In the genomic region with DNA sequence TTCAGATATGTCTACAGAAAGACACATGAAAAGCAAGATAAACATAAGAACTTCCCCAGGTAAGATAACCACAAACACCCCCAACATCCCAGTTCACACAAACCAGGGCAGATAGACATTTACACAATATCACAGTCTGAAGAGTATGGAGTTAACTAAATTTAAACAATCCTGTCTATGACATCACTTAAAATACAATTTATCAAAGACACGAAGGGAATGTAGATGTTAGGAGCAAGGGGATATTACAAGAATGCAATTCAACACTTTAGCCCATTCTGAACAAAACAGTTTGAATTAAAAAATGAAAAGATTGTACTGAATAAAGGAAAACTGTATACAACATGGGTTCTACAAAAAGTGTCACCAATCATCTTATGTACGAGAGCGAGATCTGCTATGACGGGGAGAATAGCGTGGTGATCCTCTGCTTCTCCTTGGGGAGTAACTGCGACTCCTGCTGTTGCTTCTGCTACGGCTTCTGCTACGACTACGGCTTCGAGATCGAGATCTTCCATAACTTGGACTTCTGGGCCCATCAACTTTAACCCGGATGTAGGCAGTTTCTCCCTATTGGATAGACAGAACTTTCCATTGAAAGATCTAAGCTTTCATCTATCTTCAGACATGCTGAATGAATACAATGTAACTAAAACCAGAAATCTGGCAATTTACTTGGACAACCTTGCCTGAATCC, we compare ENCODE assay signal across 8 cellular contexts. TPM values are rescaled to one million over a fixed set of nuclear protein-coding genes. Genes with fewer than 3 reads are reported as not detected.
A peak's percentile ranks its signal among the peaks of the same experiment; 100 is the strongest.
DNase-seq lines count a peak whose midpoint lies in the region; ATAC-seq, FAIRE-seq and TF ChIP-seq lines count a peak whose summit lies in the region.

No MANE protein-coding gene starts in this region.

- no peak for DNase-seq in DND-41
- DNase-seq in MV-4-11 (lab: John Stamatoyannopoulos, UW) = peak; percentile 38
- DNase-seq in osteocyte (ENCODE audit: extremely low spot score, unreplicated experiment) = no peak
- DNase-seq in GM13977 (ENCODE audit: low spot score) = no peak
- DNase-seq in GM12892 (ENCODE audit: insufficient read length) = no peak
- no peak for DNase-seq in pons (ENCODE audit: low spot score)
- no peak for DNase-seq in foreskin keratinocyte

- peaks cover 51% of the 10 kb centered on the region for H3K4me1 Mint-ChIP-seq in osteocyte (ENCODE audit: unreplicated experiment)

- H3K27me3 Mint-ChIP-seq in osteocyte (ENCODE audit: unreplicated experiment) = no peaks in the 10 kb centered on the region

- ATAC-seq in DND-41 (ENCODE audit: insufficient read depth, low read depth) = no peak
- ATAC-seq in foreskin keratinocyte = no peak

- peak overlapping the region; percentile 97 for H3K9ac ChIP-seq in DND-41 (ENCODE audit: low read depth, low read length)

- TF ChIP-seq POLR2A in GM12892 (IDR thresholded peaks at IDR 0.05; ENCODE audit: low read depth, low read length) = no peak; the same call in 1 of the 2 replicates

- 49 to 62% methylated on average over 11 of the region's 12 CpGs for WGBS in ectodermal cell, 2 experiments

- TF ChIP-seq CTCF in DND-41 (IDR thresholded peaks at IDR 0.05; ENCODE audit: borderline replicate concordance, extremely low read depth, low read length, poor library complexity, severe bottlenecking) = no peak
- TF ChIP-seq CTCF in osteocyte (IDR thresholded peaks at IDR 0.05) = no peak
- no peak for TF ChIP-seq CTCF in GM13977 (IDR thresholded peaks at IDR 0.05; ENCODE audit: extremely low read depth, insufficient read depth, missing control alignments)
- no peak for TF ChIP-seq CTCF in foreskin keratinocyte (conservative IDR thresholded peaks at IDR 0.05)

- H3K4me3 Mint-ChIP-seq in osteocyte (ENCODE audit: unreplicated experiment) = peak overlapping the region; percentile 96

- peak overlapping the region; percentile 84 for H3K4me2 ChIP-seq in DND-41 (ENCODE audit: insufficient read depth, low read length)

- no peak for FAIRE-seq in GM12892 (lab: Jason Lieb, UNC)

- peaks cover 67% of the 10 kb centered on the region for H3K36me3 ChIP-seq in DND-41 (ENCODE audit: insufficient read depth, low read length)
- H3K36me3 ChIP-seq in ectodermal cell (ENCODE audit: control insufficient read depth, insufficient read depth, low read length) = peaks cover 28% of the 10 kb centered on the region

- no peaks in the 10 kb centered on the region for H3K9me3 ChIP-seq in DND-41 (ENCODE audit: insufficient read depth, low read length, severe bottlenecking)
- H3K9me3 ChIP-seq in ectodermal cell (ENCODE audit: control insufficient read depth, low read length) = no peaks in the 10 kb centered on the region

- peaks cover 31% of the 10 kb centered on the region for H3K36me3 Mint-ChIP-seq in osteocyte (ENCODE audit: unreplicated experiment)

- no peaks in the 10 kb centered on the region for H3K9me3 Mint-ChIP-seq in osteocyte (ENCODE audit: unreplicated experiment)

- H3K4me1 ChIP-seq in DND-41 (ENCODE audit: insufficient read depth, low read length) (peaks cover 51% of the 10 kb centered on the region), ectodermal cell (ENCODE audit: control insufficient read depth, insufficient read depth, low read length) (peaks cover 19% of the 10 kb centered on the region), foreskin keratinocyte (peaks cover 17% of the 10 kb centered on the region)

- no peak overlapping the region for H2AFZ ChIP-seq in DND-41 (ENCODE audit: low read depth, low read length)

- in situ Hi-C loops in GM13977 (cut with MboI; ENCODE audit: low pct_unique_long_range_greater_than_20kb, low sequenced_read_pairs, unreplicated experiment) = loop anchor here (10.0 kb wide), 1 partner anchor 150 kb away; the partner anchor contains the start of gene MRPS23

- peak overlapping the region; percentile 77; a peak in 3 of 4 replicates for H3K4me3 ChIP-seq in DND-41 (ENCODE audit: low read depth in 1 of 2, low read length in 2 of 2)
- peak overlapping the region; percentile 92 for H3K4me3 ChIP-seq in ectodermal cell (ENCODE audit: insufficient read depth, low read depth, low read length)

- H3K27me3 ChIP-seq in DND-41 (ENCODE audit: insufficient read depth, low read length, poor library complexity) (no peaks in the 10 kb centered on the region), ectodermal cell (ENCODE audit: control insufficient read depth, insufficient read depth, low read length, poor library complexity, severe bottlenecking) (no peaks in the 10 kb centered on the region), foreskin keratinocyte (no peaks in the 10 kb centered on the region)

- H4K20me1 ChIP-seq in DND-41 (ENCODE audit: insufficient read depth, low read length) = peaks cover 58% of the 10 kb centered on the region

- H3K27ac Mint-ChIP-seq in osteocyte (ENCODE audit: unreplicated experiment) = peak overlapping the region; percentile 99

- H3K27ac ChIP-seq in DND-41 (ENCODE audit: low read length) (peak overlapping the region; percentile 98), ectodermal cell (ENCODE audit: insufficient read depth, low read depth, low read length, poor library complexity, severe bottlenecking) (no peak overlapping the region), foreskin keratinocyte (no peak overlapping the region)

- peaks cover 61% of the 10 kb centered on the region for H3K79me2 ChIP-seq in DND-41 (ENCODE audit: insufficient read depth, low read length)

RNA-seq across cellular contexts. Expression of gene SRSF1, which starts 1.9 kb away (rescaled TPM):
- 445 TPM for polyA plus RNA-seq in ectodermal cell (2013, experiment 1 of 4)
- polyA plus RNA-seq in ectodermal cell (2013, experiment 2 of 4) = 423 TPM
- polyA plus RNA-seq in ectodermal cell (2013, experiment 3 of 4) = 235 TPM
- 254 TPM for polyA plus RNA-seq in ectodermal cell (2013, experiment 4 of 4)
- total RNA-seq in osteocyte (158 and 161 TPM in 2 replicates), foreskin keratinocyte (284 and 328 TPM in 2 replicates)
- polyA plus RNA-seq in GM12892 (2012; ENCODE audit: missing spikeins) = 199 TPM
- 98.9 and 134 TPM in 2 replicates for polyA plus RNA-seq in foreskin keratinocyte

RNA-seq across cellular contexts. Expression of gene VEZF1, which starts 17.1 kb away (rescaled TPM):
- 87.5 TPM for polyA plus RNA-seq in ectodermal cell (2013, experiment 1 of 4)
- polyA plus RNA-seq in ectodermal cell (2013, experiment 2 of 4) = 94.7 TPM
- polyA plus RNA-seq in ectodermal cell (2013, experiment 3 of 4) = 92.3 TPM
- 95.9 TPM for polyA plus RNA-seq in ectodermal cell (2013, experiment 4 of 4)
- total RNA-seq in osteocyte (50.6 and 50.8 TPM in 2 replicates), foreskin keratinocyte (40.2 and 42.4 TPM in 2 replicates)
- polyA plus RNA-seq in GM12892 (2012; ENCODE audit: missing spikeins) = 12.5 TPM
- polyA plus RNA-seq in foreskin keratinocyte = 9.6 and 12.2 TPM in 2 replicates

RNA-seq across cellular contexts. Expression of gene CUEDC1, which starts 50.0 kb away (rescaled TPM):
- 32.6 TPM for polyA plus RNA-seq in ectodermal cell (2013, experiment 1 of 4)
- 26.0 TPM for polyA plus RNA-seq in ectodermal cell (2013, experiment 2 of 4)
- polyA plus RNA-seq in ectodermal cell (2013, experiment 3 of 4) = 19.9 TPM
- polyA plus RNA-seq in ectodermal cell (2013, experiment 4 of 4) = 21.5 TPM
- total RNA-seq in osteocyte (34.7 and 38.4 TPM in 2 replicates), foreskin keratinocyte (11.6 and 13.1 TPM in 2 replicates)
- polyA plus RNA-seq in GM12892 (2012; ENCODE audit: missing spikeins) = 1.2 TPM
- 16.6 TPM in 2 replicates for polyA plus RNA-seq in foreskin keratinocyte
